In genomic region chr11:111539426-111540113, GRCh38 we compare ENCODE assay signal across 9 cellular contexts. TPM values are rescaled to one million over a fixed set of nuclear protein-coding genes. Genes with fewer than 3 reads are reported as not detected.
A peak's percentile ranks its signal among the peaks of the same experiment; 100 is the strongest.
DNase-seq lines count a peak whose midpoint lies in the region; ATAC-seq and TF ChIP-seq lines count a peak whose summit lies in the region.
"Had no signal": no experiment of that assay in that cellular context is flagged by ENCODE, and none has a peak within 500 bp of the region (broad histone marks: within the 10 kb centered on the region; RNA-seq: fewer than 3 reads in every experiment).

No MANE protein-coding gene starts in this region.

- no peaks in the 10 kb centered on the region for H3K4me1 ChIP-seq in HEK293 (ENCODE audit: control insufficient read depth, insufficient read depth, low read length)

- peak; percentile 71 for ATAC-seq in stimulated activated effector memory CD8-positive, alpha-beta T cell treated with anti-CD3 and anti-CD28 coated beads, Interleukin-12 subunit alpha, Interleukin-12 subunit beta, amount 100 ng/mL, for 72 hours
- ATAC-seq in GM21737 (IDR thresholded peaks at IDR 0.05; ENCODE audit: unreplicated experiment), result no peak

- POLR2A ChIA-PET in HEK293 (lab: Yijun Ruan, JAX), result no interaction called here

- no peak overlapping the region for H3K27ac ChIP-seq in HEK293 (ENCODE audit: extremely low read depth, low read depth, low read length)
- H3K27ac ChIP-seq: cardiac muscle cell had no signal

- peaks cover 3% of the 10 kb centered on the region for H3K27me3 Mint-ChIP-seq in glutamatergic neuron (ENCODE audit: unreplicated experiment)

- peak; percentile 53 for DNase-seq in activated CD4-positive, CD25-positive, alpha-beta regulatory T cell treated with anti-CD3 and anti-CD28 coated beads, Interleukin-2, amount 50 U/mL, for 72 hours
- DNase-seq in glutamatergic neuron, result no peak
- no peak for DNase-seq in stimulated activated effector memory CD8-positive, alpha-beta T cell treated with anti-CD3 and anti-CD28 coated beads, Interleukin-12 subunit alpha, Interleukin-12 subunit beta, amount 100 ng/mL, for 72 hours (ENCODE audit: low spot score in 2 of 2)
- DNase-seq in NCI-H510A (lab: John Stamatoyannopoulos, UW), result no peak
- DNase-seq in EL, result no peak
- no peak for DNase-seq in stimulated activated CD4-positive, alpha-beta T cell treated with anti-CD3 and anti-CD28 coated beads, Interleukin-15, amount 100 ng/mL, for 24 hours

- H3K4me1 Mint-ChIP-seq in glutamatergic neuron (ENCODE audit: low read depth, unreplicated experiment), result peaks cover 12% of the 10 kb centered on the region
- peaks cover 28% of the 10 kb centered on the region for H3K4me1 Mint-ChIP-seq in stimulated activated effector memory CD8-positive, alpha-beta T cell treated with anti-CD3 and anti-CD28 coated beads, Interleukin-12 subunit alpha, Interleukin-12 subunit beta, amount 100 ng/mL, for 72 hours

- CTCF ChIA-PET in HEK293 (lab: Yijun Ruan, JAX), result interaction anchor here (0.6 to 1.1 kb wide), 2 partner anchors 12 to 302 kb away, joined by 3 read pairs; no protein-coding TSS in a partner anchor

- H3K9me3 ChIP-seq in HEK293 (ENCODE audit: control insufficient read depth, insufficient read depth, low read depth, low read length), result no peaks in the 10 kb centered on the region

- H3K36me3 ChIP-seq in HEK293 (ENCODE audit: control insufficient read depth in 2 of 2, insufficient read depth in 1 of 2, low read length in 2 of 2), result peaks cover 0 to 12% of the 10 kb centered on the region in 2 experiments; a peak in 1 of 3 replicates
- H3K36me3 ChIP-seq: cardiac muscle cell had no signal

- no peak for TF ChIP-seq CTCF in HEK293 (tag by site-specific recombination; IDR thresholded peaks at IDR 0.05)
- TF ChIP-seq CTCF in glutamatergic neuron (IDR thresholded peaks at IDR 0.05; ENCODE audit: partially characterized antibody, unreplicated experiment), result no peak

- no peak overlapping the region for H3K27ac Mint-ChIP-seq in glutamatergic neuron (ENCODE audit: unreplicated experiment)
- H3K27ac Mint-ChIP-seq in stimulated activated effector memory CD8-positive, alpha-beta T cell treated with anti-CD3 and anti-CD28 coated beads, Interleukin-12 subunit alpha, Interleukin-12 subunit beta, amount 100 ng/mL, for 72 hours, result peak overlapping the region; percentile 56

- H3K9me3 Mint-ChIP-seq in glutamatergic neuron (ENCODE audit: unreplicated experiment), result peaks cover under 1% of the 10 kb centered on the region
- H3K9me3 Mint-ChIP-seq in stimulated activated effector memory CD8-positive, alpha-beta T cell treated with anti-CD3 and anti-CD28 coated beads, Interleukin-12 subunit alpha, Interleukin-12 subunit beta, amount 100 ng/mL, for 72 hours, result no peaks in the 10 kb centered on the region

- H3K36me3 Mint-ChIP-seq in glutamatergic neuron (ENCODE audit: unreplicated experiment), result no peaks in the 10 kb centered on the region
- H3K36me3 Mint-ChIP-seq in stimulated activated effector memory CD8-positive, alpha-beta T cell treated with anti-CD3 and anti-CD28 coated beads, Interleukin-12 subunit alpha, Interleukin-12 subunit beta, amount 100 ng/mL, for 72 hours, result peaks cover 3% of the 10 kb centered on the region

- H3K4me3 ChIP-seq in HEK293 (ENCODE audit: low read depth, low read length), result no peak overlapping the region

- H3K4me3 Mint-ChIP-seq in glutamatergic neuron (ENCODE audit: unreplicated experiment), result peak overlapping the region; percentile 76
- H3K4me3 Mint-ChIP-seq in stimulated activated effector memory CD8-positive, alpha-beta T cell treated with anti-CD3 and anti-CD28 coated beads, Interleukin-12 subunit alpha, Interleukin-12 subunit beta, amount 100 ng/mL, for 72 hours, result peak overlapping the region; percentile 62

TF ChIP-seq in HEK293, 187 proteins besides CTCF, POLR2A, EP300 and RAD21:
- TF ChIP-seq ZNF747 (tag by site-specific recombination; IDR thresholded peaks at IDR 0.05) (no peak), ZNF596 (tag by site-specific recombination; IDR thresholded peaks at IDR 0.05) (no peak), GLI2 (tag by site-specific recombination; IDR thresholded peaks at IDR 0.05; ENCODE audit: borderline replicate concordance, low read depth) (no peak), ZNF341 (tag by site-specific recombination; IDR thresholded peaks at IDR 0.05; ENCODE audit: low read depth) (0 out of 2 replicates have a peak, but pooled peaks have one; percentile 38)

RNA-seq across cellular contexts. Expression of gene LAYN, which starts 0.9 kb away (rescaled TPM):
- total RNA-seq in glutamatergic neuron (ENCODE audit: unreplicated experiment), result 0.98 TPM

RNA-seq across cellular contexts. Expression of gene HOATZ, which starts 25.0 kb away (rescaled TPM):
- total RNA-seq in glutamatergic neuron (ENCODE audit: unreplicated experiment), result not detected
- total RNA-seq: cardiac muscle cell had no signal

RNA-seq across cellular contexts. Expression of gene BTG4, which starts 27.4 kb away (rescaled TPM):
- total RNA-seq in glutamatergic neuron (ENCODE audit: unreplicated experiment), result not detected
- total RNA-seq: cardiac muscle cell had no signal
